Comparison of ENCODE assay signal across 8 cellular contexts in the genomic region with DNA sequence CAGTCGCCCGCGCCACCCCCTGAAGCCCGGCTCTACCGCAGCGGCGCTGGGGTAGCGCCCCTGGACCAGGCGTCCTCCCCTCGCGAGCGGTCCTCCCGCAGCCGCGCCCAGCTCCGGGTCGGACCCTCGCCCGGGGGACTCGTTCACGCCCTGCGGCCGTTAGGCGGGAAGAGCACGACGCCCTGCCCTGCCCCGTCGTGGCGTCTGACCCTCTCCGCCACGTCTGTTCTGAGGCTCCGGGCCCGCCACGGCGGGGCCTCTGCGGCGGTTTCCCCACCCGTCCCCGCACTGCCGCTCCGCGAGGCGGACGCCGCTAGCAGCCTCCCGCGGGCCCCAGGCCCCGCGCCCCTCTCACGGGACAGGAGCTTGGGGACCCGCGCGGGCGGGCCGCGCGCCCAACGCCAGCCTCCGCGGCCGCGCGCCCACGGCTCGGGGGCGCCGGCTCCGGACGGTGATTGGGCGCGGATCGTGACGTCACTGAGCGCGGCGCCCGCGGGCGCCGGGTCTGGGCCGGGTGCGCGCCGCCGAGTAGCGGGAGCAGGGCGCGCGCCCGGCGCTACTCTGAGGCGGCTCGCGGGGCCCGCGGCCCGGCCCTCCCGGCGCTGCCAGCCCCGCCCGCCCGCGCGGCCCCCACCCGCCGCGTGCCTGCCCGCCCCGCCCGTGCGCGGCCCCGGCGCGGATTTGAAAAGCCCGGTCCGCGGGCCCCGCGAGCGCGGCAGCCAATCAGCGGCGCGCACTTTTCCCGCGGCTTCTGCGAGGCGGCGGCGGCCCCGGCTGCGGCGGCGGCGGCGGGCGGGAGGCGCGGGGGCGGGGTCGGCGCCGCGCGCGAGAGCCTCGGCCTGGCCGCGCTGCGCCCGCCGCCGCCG. TPM values are rescaled to one million over a fixed set of nuclear protein-coding genes. Genes with fewer than 3 reads are reported as not detected.
DNase-seq lines count a peak whose midpoint lies in the region; ATAC-seq and TF ChIP-seq lines count a peak whose summit lies in the region.

A gene (plus strand): TSS at position 816 of the 866 bp plus-strand sequence. CDS start 29,262 bp downstream, outside the sequence.

- TF ChIP-seq CTCF in Calu3 (IDR thresholded peaks at IDR 0.05; ENCODE audit: unreplicated experiment) (no peak), OCI-LY7 (conservative IDR thresholded peaks at IDR 0.05; ENCODE audit: low read length) (no peak), epithelial cell of esophagus (IDR thresholded peaks at IDR 0.05; ENCODE audit: insufficient read depth, low read depth, low read length, missing control alignments) (no peak), mucosa of descending colon (IDR thresholded peaks at IDR 0.05) (no peak)

- H3K79me2 ChIP-seq in OCI-LY7 (ENCODE audit: insufficient read depth, low read depth, low read length): peaks cover 39% of the 10 kb centered on the region

- H3K9me3 ChIP-seq in HUES6 (ENCODE audit: control insufficient read depth, insufficient read depth, low read depth, low read length): no peaks in the 10 kb centered on the region
- H3K9me3 ChIP-seq in OCI-LY7 (ENCODE audit: low read length): no peaks in the 10 kb centered on the region
- no peaks in the 10 kb centered on the region for H3K9me3 ChIP-seq in mucosa of descending colon

- H3K4me1 ChIP-seq in HUES6 (ENCODE audit: control insufficient read depth, insufficient read depth, low read length) (peaks cover 28% of the 10 kb centered on the region), OCI-LY7 (ENCODE audit: insufficient read depth, low read length, poor library complexity, severe bottlenecking) (peaks cover 33% of the 10 kb centered on the region), mucosa of descending colon (ENCODE audit: low read depth) (peaks cover 39% of the 10 kb centered on the region)

- ATAC-seq in GM21447 (IDR thresholded peaks at IDR 0.05; ENCODE audit: unreplicated experiment) (peak; percentile 54), mucosa of descending colon (peak; percentile 70)

- H3K4me2 ChIP-seq in OCI-LY7 (ENCODE audit: low read length): peak within 1 kb of the TSS; percentile 89

- DNase-seq in Calu3: peak; percentile 90
- DNase-seq in OCI-LY7 (ENCODE audit: low spot score): peak; percentile 94
- peak; percentile 82 for DNase-seq in activated T-cell treated with anti-CD3 and anti-CD28 coated beads for 1 hour (ENCODE audit: low read depth)
- peak; percentile 92 for DNase-seq in epithelial cell of esophagus (ENCODE audit: low read depth)
- DNase-seq in mucosa of descending colon: peak; percentile 92 to 95 (median 94)
- DNase-seq in stimulated activated CD8-positive, alpha-beta memory T cell treated with anti-CD3 and anti-CD28 coated beads, Interleukin-4, amount 100 ng/mL, for 1 hour (ENCODE audit: low read depth in 2 of 2, low spot score in 1 of 2): peak; percentile 81 to 82

- peak within 1 kb of the TSS; percentile 93 for H3K4me3 Mint-ChIP-seq in Calu3 (ENCODE audit: low read depth, unreplicated experiment)

- BruUV-seq in Calu3 (replicated peaks; lab: Mats Ljungman, UMichigan) (no TSS peak), OCI-LY7 (replicated peaks; lab: Mats Ljungman, UMichigan) (no TSS peak)

- POLR2A ChIA-PET in OCI-LY7 (lab: Charles Lee): interaction anchor here (0.7 to 1.7 kb wide), 4 partner anchors 9 to 16 kb away, joined by 3 to 4 read pairs (median 4); no protein-coding TSS in a partner anchor

- H3K27ac ChIP-seq in HUES6 (ENCODE audit: low read depth, low read length) (peak within 1 kb of the TSS; percentile 91), OCI-LY7 (ENCODE audit: low read depth, low read length, poor library complexity, severe bottlenecking) (peak within 1 kb of the TSS; percentile 88)

- H3K36me3 ChIP-seq in HUES6 (ENCODE audit: control insufficient read depth, insufficient read depth, low read length) (no peaks in the 10 kb centered on the region), OCI-LY7 (ENCODE audit: insufficient read depth, low read length) (peaks cover 18% of the 10 kb centered on the region; the same call in 1 of the 2 replicates), mucosa of descending colon (ENCODE audit: low read depth) (no peaks in the 10 kb centered on the region)

- H3K36me3 Mint-ChIP-seq in Calu3 (ENCODE audit: insufficient read depth, unreplicated experiment): peaks cover 16% of the 10 kb centered on the region

- H4K20me1 ChIP-seq in OCI-LY7 (ENCODE audit: insufficient read depth, low read length): peaks cover 24% of the 10 kb centered on the region

- CTCF ChIA-PET in Calu3 (lab: Charles Lee): interaction anchor here (0.9 kb wide), 1 partner anchor 14 kb away, joined by 4 read pairs; a partner anchor contains a TSS
- CTCF ChIA-PET in OCI-LY7 (lab: Charles Lee; ENCODE audit: unreplicated experiment): no interaction called here

- no peaks in the 10 kb centered on the region for H3K27me3 Mint-ChIP-seq in Calu3 (ENCODE audit: unreplicated experiment)

- H3K9ac ChIP-seq in HUES6 (ENCODE audit: low read length): peak within 1 kb of the TSS; percentile 94

- H3K9me3 Mint-ChIP-seq in Calu3 (ENCODE audit: low read depth, unreplicated experiment): no peaks in the 10 kb centered on the region

- no peaks in the 10 kb centered on the region for H3K9me2 ChIP-seq in OCI-LY7 (ENCODE audit: insufficient read depth, low read length)

- peaks cover 18% of the 10 kb centered on the region for H3K4me1 Mint-ChIP-seq in Calu3 (ENCODE audit: low read depth, unreplicated experiment)

- H2AFZ ChIP-seq in OCI-LY7 (ENCODE audit: low read length): peak within 1 kb of the TSS; percentile 31; the same call in 1 of the 2 replicates

- H3K27me3 ChIP-seq in HUES6 (ENCODE audit: control insufficient read depth, insufficient read depth, low read length): peaks cover 35% of the 10 kb centered on the region

- H3K4me3 ChIP-seq in HUES6 (ENCODE audit: low read depth, low read length): peak within 1 kb of the TSS; percentile 88
- H3K4me3 ChIP-seq in OCI-LY7 (ENCODE audit: low read depth, low read length, poor library complexity, severe bottlenecking): peak within 1 kb of the TSS; percentile 94
- H3K4me3 ChIP-seq in epithelial cell of esophagus (ENCODE audit: low read length): peak within 1 kb of the TSS; percentile 58
- peak within 1 kb of the TSS; percentile 81 for H3K4me3 ChIP-seq in mucosa of descending colon

- H3K27ac Mint-ChIP-seq in Calu3 (ENCODE audit: unreplicated experiment): peak within 1 kb of the TSS; percentile 89

- intact Hi-C loops in Calu3 (cut with micrococcal nuclease; ENCODE audit: unreplicated experiment) (no loop called here), OCI-LY7 (cut with micrococcal nuclease; ENCODE audit: unreplicated experiment) (loop anchor here (1.0 to 2.0 kb wide), 3 partner anchors 15 to 622 kb away; a partner anchor contains a TSS), mucosa of descending colon (cut with DNase I, micrococcal nuclease) (no loop called here)

RNA-seq across cellular contexts. Expression of the gene that starts here (rescaled TPM):
- total RNA-seq in Calu3 (2022): 96.0 and 104 TPM in 2 replicates
- 158 and 169 TPM in 2 replicates for total RNA-seq in OCI-LY7 (2014; rRNA removed; shearing (Covaris generic))
- total RNA-seq in OCI-LY7 (2022): 329 and 372 TPM in 2 replicates
- total RNA-seq in mucosa of descending colon: 100 to 1,000 TPM in 1 of 3 donors, 10 to 100 TPM in 2; 82.8 to 114 (median 83.3) TPM

Comparison
In these comparisons a context has a peak if more than half of its experiments do, and no peak if none do; other contexts are left out.
1. Peak in every context shown above with its lines: DNase-seq, ATAC-seq, H3K4me3 ChIP-seq and H3K27ac ChIP-seq.